17 cellular contexts compared by ENCODE assay signal in the genomic region with DNA sequence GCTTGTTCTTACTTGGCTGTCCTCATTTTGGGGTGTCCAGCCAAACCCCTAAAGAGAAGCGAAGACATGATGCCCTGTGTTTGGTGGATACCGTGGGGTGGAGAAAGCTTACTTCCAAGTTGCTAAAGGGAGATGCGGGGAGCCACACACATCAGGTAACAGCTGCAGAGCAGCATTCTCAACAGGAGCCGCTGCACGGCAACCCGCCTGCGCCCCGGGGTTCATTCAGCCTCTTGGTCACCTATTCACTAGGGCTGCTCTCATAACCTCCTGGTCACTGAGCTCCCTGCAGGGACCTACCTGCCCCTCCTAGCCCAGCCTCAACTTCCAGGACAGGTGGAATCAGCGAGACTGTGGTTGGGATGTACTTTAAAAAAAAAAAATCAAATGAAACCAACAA.
"Had no signal": no experiment of that assay in that cellular context is flagged by ENCODE, and none has a peak within 500 bp of the region (broad histone marks: within the 10 kb centered on the region; RNA-seq: fewer than 3 reads in every experiment).

No MANE protein-coding gene starts in this region.

- DNase-seq: activated CD4-positive, alpha-beta T cell treated with anti-CD3 and anti-CD28 coated beads for 48 hours; activated CD8-positive, alpha-beta memory T cell treated with anti-CD3 and anti-CD28 coated beads, Interleukin-2, amount 50 U/mL, for 4 hours; activated naive CD8-positive, alpha-beta T cell treated with anti-CD3 and anti-CD28 coated beads, Interleukin-2, amount 10 ng/mL, durations not matched to agents 7 days and 5 days; activated T-cell treated with anti-CD3 and anti-CD28 coated beads, Interleukin-2, amount 50 U/mL, for 72 hours; amygdala; body of pancreas; dorsolateral prefrontal cortex; spleen; stimulated activated CD4-positive, alpha-beta T cell treated with anti-CD3 and anti-CD28 coated beads, Interleukin-4, amount 100 ng/mL, for 4 hours; stimulated activated naive CD4-positive, alpha-beta T cell; substantia nigra; SW 1271 had no signal

- H3K9me3 ChIP-seq: body of pancreas, spleen, tibial nerve had no signal

- H3K4me3 ChIP-seq: body of pancreas, dorsolateral prefrontal cortex, lung, spleen, tibial nerve had no signal

- H3K27me3 Mint-ChIP-seq: activated naive CD8-positive, alpha-beta T cell treated with anti-CD3 and anti-CD28 coated beads, Interleukin-2, amount 10 ng/mL, durations not matched to agents 7 days and 5 days had no signal

- H3K4me3 Mint-ChIP-seq: activated naive CD8-positive, alpha-beta T cell treated with anti-CD3 and anti-CD28 coated beads, Interleukin-2, amount 10 ng/mL, durations not matched to agents 7 days and 5 days; activated T-cell treated with anti-CD3 and anti-CD28 coated beads, Interleukin-2, amount 50 U/mL, for 72 hours; neural crest cell; WTC11 had no signal

- H3K27ac Mint-ChIP-seq: activated T-cell treated with anti-CD3 and anti-CD28 coated beads, Interleukin-2, amount 50 U/mL, for 72 hours; WTC11 had no signal

- H3K27me3 ChIP-seq: body of pancreas, dorsolateral prefrontal cortex, spleen, tibial nerve had no signal

- H3K9me3 Mint-ChIP-seq: activated naive CD8-positive, alpha-beta T cell treated with anti-CD3 and anti-CD28 coated beads, Interleukin-2, amount 10 ng/mL, durations not matched to agents 7 days and 5 days; activated T-cell treated with anti-CD3 and anti-CD28 coated beads, Interleukin-2, amount 50 U/mL, for 72 hours; neural crest cell; WTC11 had no signal

- H3K27ac ChIP-seq: body of pancreas, spleen, tibial nerve had no signal

- ATAC-seq: activated T-cell treated with anti-CD3 and anti-CD28 coated beads, Interleukin-2, amount 50 U/mL, for 72 hours; body of pancreas; sciatic nerve; WTC11 had no signal
